In genomic region chr3:65591313-65591712, GRCh38 we compare ENCODE assay signal across 10 cellular contexts.
"Had no signal": no experiment of that assay in that cellular context is flagged by ENCODE, and none has a peak within 500 bp of the region (broad histone marks: within the 10 kb centered on the region; RNA-seq: fewer than 3 reads in every experiment).

No MANE protein-coding gene starts in this region.

- FAIRE-seq: H1, H54 had no signal

- H3K36me3 ChIP-seq: HAP-1 had no signal

- H2AFZ ChIP-seq: GM23248, GM23338 had no signal

- H3K9me3 Mint-ChIP-seq: GM23338, HFFc6 had no signal

- H3K4me3 ChIP-seq: GM23248, GM23338, HAP-1 had no signal

- H3K27ac Mint-ChIP-seq: GM23338, HFFc6 had no signal

- ATAC-seq: GM23338, HCT116 had no signal

- H3K27ac ChIP-seq: GM23248 had no signal

- H3K4me3 Mint-ChIP-seq: GM23338, HFFc6 had no signal

- H3K4me2 ChIP-seq: GM23338 had no signal

- H3K9me3 ChIP-seq: HAP-1 had no signal

- H3K9ac ChIP-seq: GM23248 had no signal

- DNase-seq: GM23248, GOT3, H7, HCEC 1CT, HFFc6 had no signal
